Comparison of ENCODE assay signal across 9 cellular contexts in the genomic region with DNA sequence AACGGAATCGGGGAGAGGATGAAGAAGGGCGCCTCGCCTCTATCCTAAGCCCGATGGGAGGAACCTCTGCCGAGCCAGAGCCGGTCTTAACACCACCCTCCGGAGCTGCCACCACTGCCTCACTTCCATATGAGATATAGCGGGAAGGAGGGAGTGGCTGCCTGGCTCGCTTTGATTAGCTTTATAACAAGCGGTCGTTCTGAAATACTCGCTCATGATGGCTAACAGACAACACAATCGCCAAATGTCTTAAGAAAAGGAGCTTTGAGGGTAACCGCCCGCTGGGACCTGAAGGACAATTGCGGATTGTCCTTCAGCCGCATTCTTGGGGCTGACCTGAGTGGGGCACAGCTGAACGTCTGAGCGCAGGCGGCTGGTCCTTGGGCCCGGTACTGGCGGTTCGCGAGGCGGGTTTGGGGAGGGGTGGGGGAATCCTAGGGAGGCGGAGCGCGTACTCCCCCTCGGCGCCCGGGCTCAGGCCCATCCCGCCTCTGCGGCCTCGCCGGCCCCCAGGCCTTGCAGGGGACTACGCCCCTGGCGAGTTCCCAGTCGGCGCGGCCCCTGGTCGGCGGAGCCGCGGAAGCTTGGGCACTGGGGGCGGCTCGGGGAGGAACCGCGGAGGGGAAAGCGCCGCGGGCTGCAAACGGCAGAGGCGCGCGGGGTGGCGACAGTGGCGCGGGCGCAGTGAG. TPM values are rescaled to one million over a fixed set of nuclear protein-coding genes. Genes with fewer than 3 reads are reported as not detected.
DNase-seq lines count a peak whose midpoint lies in the region; TF ChIP-seq lines count a peak whose summit lies in the region.
"Had no signal": no experiment of that assay in that cellular context is flagged by ENCODE, and none has a peak within 500 bp of the region (broad histone marks: within the 10 kb centered on the region; RNA-seq: fewer than 3 reads in every experiment).

A gene with protein sequence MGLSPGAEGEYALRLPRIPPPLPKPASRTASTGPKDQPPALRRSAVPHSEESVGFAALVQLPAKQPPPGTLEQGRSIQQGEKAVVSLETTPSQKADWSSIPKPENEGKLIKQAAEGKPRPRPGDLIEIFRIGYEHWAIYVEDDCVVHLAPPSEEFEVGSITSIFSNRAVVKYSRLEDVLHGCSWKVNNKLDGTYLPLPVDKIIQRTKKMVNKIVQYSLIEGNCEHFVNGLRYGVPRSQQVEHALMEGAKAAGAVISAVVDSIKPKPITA (minus strand): TSS at position 617 of the 689 bp plus-strand sequence. CDS start 133 bp downstream, at position 484.

- no peak for TF ChIP-seq CTCF in lower leg skin (IDR thresholded peaks at IDR 0.05)

- H3K4me1 Mint-ChIP-seq in dendritic cell treated with granulocyte-macrophage colony-stimulating factor and Interleukin-4, amounts not matched to agents 40 ng/mL and 50 ng/mL, for 4 days (ENCODE audit: low read depth), result peaks cover 34% of the 10 kb centered on the region

- H3K36me3 Mint-ChIP-seq in dendritic cell treated with granulocyte-macrophage colony-stimulating factor and Interleukin-4, amounts not matched to agents 40 ng/mL and 50 ng/mL, for 4 days (ENCODE audit: low read depth), result no peaks in the 10 kb centered on the region

- no peak within 1 kb of the TSS for H3K27ac Mint-ChIP-seq in dendritic cell treated with granulocyte-macrophage colony-stimulating factor and Interleukin-4, amounts not matched to agents 40 ng/mL and 50 ng/mL, for 4 days

- intact Hi-C loops in dendritic cell treated with granulocyte-macrophage colony-stimulating factor and Interleukin-4, amounts not matched to agents 40 ng/mL and 50 ng/mL, for 4 days (cut with micrococcal nuclease), result loop anchor here (10.0 kb wide), 1 partner anchor 54 kb away; no protein-coding TSS in a partner anchor
- intact Hi-C loops in lower leg skin (cut with DNase I; ENCODE audit: low total_unique reads), result no loop called here

- H3K27me3 Mint-ChIP-seq in dendritic cell treated with granulocyte-macrophage colony-stimulating factor and Interleukin-4, amounts not matched to agents 40 ng/mL and 50 ng/mL, for 4 days, result peaks cover 42% of the 10 kb centered on the region

- H3K9me3 Mint-ChIP-seq in dendritic cell treated with granulocyte-macrophage colony-stimulating factor and Interleukin-4, amounts not matched to agents 40 ng/mL and 50 ng/mL, for 4 days, result peaks cover 6% of the 10 kb centered on the region

- peak within 1 kb of the TSS; percentile 78 for H3K4me3 Mint-ChIP-seq in dendritic cell treated with granulocyte-macrophage colony-stimulating factor and Interleukin-4, amounts not matched to agents 40 ng/mL and 50 ng/mL, for 4 days

- TF ChIP-seq POLR2A in lower leg skin (IDR thresholded peaks at IDR 0.05), result no peak

- WGBS in lower leg skin, 2 donors, result 4 to 7% methylated on average over 45 to 60 of the region's 60 CpGs

- peak within 1 kb of the TSS; percentile 27 for H3K4me3 ChIP-seq in lower leg skin (ENCODE audit: low read depth, poor library complexity, severe bottlenecking)

- H3K27ac ChIP-seq in substantia nigra (ENCODE audit: low read depth, low read length, poor library complexity, severe bottlenecking), result peak within 1 kb of the TSS; percentile 84
- H3K27ac ChIP-seq: C4-2B had no signal

- DNase-seq in activated CD4-positive, alpha-beta T cell treated with anti-CD3 and anti-CD28 coated beads for 48 hours, result peak; percentile 26
- DNase-seq in activated CD4-positive, alpha-beta T cell treated with anti-CD3 and anti-CD28 coated beads, Interleukin-2, amount 50 U/mL, for 4 hours, result no peak
- no peak for DNase-seq in lower leg skin (ENCODE audit: low spot score in 2 of 2)
- DNase-seq in substantia nigra (lab: John Stamatoyannopoulos, UW), result peak in 12 of 49 donors; percentile 12 to 65 (median 38)
- DNase-seq in iPS-NIHi11 (ENCODE audit: low spot score), result no peak
- no peak for DNase-seq in NCI-H1436 (lab: John Stamatoyannopoulos, UW)
- DNase-seq in NOMO-1 treated with dmso at 0.1 percent for 144 hours (lab: John Stamatoyannopoulos, UW; ENCODE audit: unreplicated experiment), result no peak

RNA-seq across cellular contexts. Expression of the gene that starts here (rescaled TPM):
- 1 to 10 TPM in 3 of 4 donors, under 1 TPM in 1; 0.91 to 3.8 (median 1.2) TPM for total RNA-seq in lower leg skin
